In the genomic region with DNA sequence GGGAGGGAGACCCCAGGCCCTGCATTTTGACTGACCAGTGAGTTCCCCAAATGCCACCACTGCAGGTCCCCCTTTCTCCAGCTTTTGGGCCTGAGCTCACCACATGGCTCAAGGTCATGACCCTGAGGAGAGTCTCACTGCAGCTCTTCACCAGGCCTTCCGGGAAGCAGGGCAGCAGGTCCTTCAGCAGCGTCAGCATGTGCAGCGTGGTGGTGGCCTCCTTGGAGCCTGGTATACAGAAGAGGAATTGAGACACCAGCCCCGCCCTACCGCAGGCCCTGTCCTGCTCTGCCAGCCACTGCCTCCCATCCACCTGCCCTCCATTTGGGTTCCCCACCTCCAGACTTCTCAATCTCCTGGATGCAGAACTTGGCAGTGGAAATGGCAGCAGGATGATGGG, we compare ENCODE assay signal across 16 cellular contexts. TPM values are rescaled to one million over a fixed set of nuclear protein-coding genes. Genes with fewer than 3 reads are reported as not detected.
A peak's percentile ranks its signal among the peaks of the same experiment; 100 is the strongest.
DNase-seq lines count a peak whose midpoint lies in the region; ATAC-seq, FAIRE-seq and TF ChIP-seq lines count a peak whose summit lies in the region.
"Had no signal": no experiment of that assay in that cellular context is flagged by ENCODE, and none has a peak within 500 bp of the region (broad histone marks: within the 10 kb centered on the region; RNA-seq: fewer than 3 reads in every experiment).

No MANE protein-coding gene starts in this region.

- H2BK12ac ChIP-seq in H1 (ENCODE audit: low read depth, low read length): no peak overlapping the region

- no peaks in the 10 kb centered on the region for H3K27me3 ChIP-seq in H1 (replicated peaks in 1 of 4; ENCODE audit: control insufficient read depth in 3 of 4, extremely low read depth in 1 of 4, insufficient read depth in 3 of 4, low read length in 3 of 4)
- H3K27me3 ChIP-seq in naive thymus-derived CD4-positive, alpha-beta T cell (ENCODE audit: control insufficient read depth in 2 of 2, insufficient read depth in 2 of 2, low read length in 2 of 2): no peaks in the 10 kb centered on the region
- H3K27me3 ChIP-seq in tibial nerve: no peaks in the 10 kb centered on the region
- H3K27me3 ChIP-seq: BE2C, SJCRH30 had no signal

- H4K20me1 ChIP-seq in H1 (replicated peaks in 1 of 2; ENCODE audit: control insufficient read depth in 1 of 2, insufficient read depth in 2 of 2, low read length in 2 of 2): peaks cover 0 to 3% of the 10 kb centered on the region in 2 experiments

- H3K79me2 ChIP-seq in H1 (ENCODE audit: control insufficient read depth in 1 of 2, insufficient read depth in 2 of 2, low read length in 2 of 2): no peaks in the 10 kb centered on the region

- TF ChIP-seq CTCF in A549 (IDR thresholded peaks at IDR 0.05) (no peak), H1 (IDR thresholded peaks at IDR 0.05; ENCODE audit: control extremely low read depth in 1 of 3, insufficient read depth in 1 of 3, low read depth in 1 of 3, low read length in 3 of 3) (no peak), tibial nerve (IDR thresholded peaks at IDR 0.05) (no peak)

- no peak overlapping the region for H3K18ac ChIP-seq in H1 (ENCODE audit: extremely low read depth, low read length)

- H3K56ac ChIP-seq in H1 (replicated peaks; ENCODE audit: insufficient read length, low read depth, low read length): no peak overlapping the region

- H2BK15ac ChIP-seq in H1 (ENCODE audit: low read length): no peak overlapping the region

- 0 out of 2 replicates have a peak overlapping the region, but pooled peaks have one; percentile 51 for H4K8ac ChIP-seq in H1 (ENCODE audit: extremely low read depth, insufficient read depth, low read length)

- H3K79me1 ChIP-seq in H1 (ENCODE audit: low read depth, low read length): no peaks in the 10 kb centered on the region

- H3K4me1 Mint-ChIP-seq in IgD-negative memory B cell: peaks cover 0 to 2% (median 0%) of the 10 kb centered on the region in 3 donors
- peaks cover 0 to 5% (median 0%) of the 10 kb centered on the region in 7 donors for H3K4me1 Mint-ChIP-seq in naive thymus-derived CD4-positive, alpha-beta T cell
- H3K4me1 Mint-ChIP-seq in T-helper 2 cell treated with Interferon-gamma antibody and Interleukin-4, amounts not matched to agents 5 μg/mL and 100 μg/mL, for 36 hours (ENCODE audit: low read depth): no peaks in the 10 kb centered on the region
- H3K4me1 Mint-ChIP-seq: CD8-positive, alpha-beta memory T cell had no signal

- FAIRE-seq in A549 (lab: Jason Lieb, UNC): no peak
- FAIRE-seq in H1 (lab: Jason Lieb, UNC): no peak
- FAIRE-seq: RCC 7860 had no signal

- H3K4me3 ChIP-seq in A549: no peak overlapping the region
- no peak overlapping the region for H3K4me3 ChIP-seq in H1 (ENCODE audit: extremely low read depth in 1 of 4, insufficient read depth in 2 of 4, low read depth in 3 of 4, low read length in 4 of 4)
- H3K4me3 ChIP-seq in naive thymus-derived CD4-positive, alpha-beta T cell (ENCODE audit: low read length): no peak overlapping the region
- no peak overlapping the region for H3K4me3 ChIP-seq in tibial nerve
- H3K4me3 ChIP-seq: SJCRH30 had no signal

- TF ChIP-seq RAD21 in A549 (conservative IDR thresholded peaks at IDR 0.05 in 1 of 2, IDR thresholded peaks at IDR 0.05 in 1 of 2) (no peak), H1 (IDR thresholded peaks at IDR 0.05 in 1 of 2, conservative IDR thresholded peaks at IDR 0.05 in 1 of 2; ENCODE audit: low read depth in 2 of 2, low read length in 2 of 2) (no peak)

- H3K4ac ChIP-seq in H1 (replicated peaks; ENCODE audit: insufficient read length, low read depth, low read length): no peak overlapping the region

- intact Hi-C loops in naive thymus-derived CD4-positive, alpha-beta T cell (cut with micrococcal nuclease): no loop called here

- TF ChIP-seq POLR2A in A549 (IDR thresholded peaks at IDR 0.05; ENCODE audit: low read length) (no peak), H1 (IDR thresholded peaks at IDR 0.05; ENCODE audit: control extremely low read depth in 1 of 2, low read depth in 2 of 2, low read length in 2 of 2) (no peak), tibial nerve (IDR thresholded peaks at IDR 0.05) (no peak)

- no peak overlapping the region for H2BK5ac ChIP-seq in H1 (ENCODE audit: low read depth, low read length)

- DNase-seq in A549 (ENCODE audit: low read depth in 1 of 2, low spot score in 1 of 2): no peak
- DNase-seq in H1 (ENCODE audit: low read depth in 1 of 2, low spot score in 2 of 2): no peak
- DNase-seq in naive thymus-derived CD4-positive, alpha-beta T cell: no peak
- DNase-seq in tibial nerve (ENCODE audit: low spot score in 2 of 2): no peak
- no peak for DNase-seq in T-helper 2 cell treated with Interferon-gamma antibody and Interleukin-4, amounts not matched to agents 5 μg/mL and 100 μg/mL, for 36 hours (ENCODE audit: low spot score)
- DNase-seq: ACHN; BE2C; CD8-positive, alpha-beta memory T cell; GOT3; NCI-H1436 treated with DMSO at 0.1 percent for 48 hours; NCI-H2081; NCI-H510A treated with DMSO at 0.1 percent for 48 hours; SJCRH30 had no signal

- no peak overlapping the region for H3K4me3 Mint-ChIP-seq in IgD-negative memory B cell
- no peak overlapping the region for H3K4me3 Mint-ChIP-seq in naive thymus-derived CD4-positive, alpha-beta T cell
- H3K4me3 Mint-ChIP-seq in T-helper 2 cell treated with Interferon-gamma antibody and Interleukin-4, amounts not matched to agents 5 μg/mL and 100 μg/mL, for 36 hours: no peak overlapping the region
- H3K4me3 Mint-ChIP-seq: CD8-positive, alpha-beta memory T cell had no signal

- H3K36me3 Mint-ChIP-seq in IgD-negative memory B cell: peaks cover 3% of the 10 kb centered on the region
- H3K36me3 Mint-ChIP-seq in naive thymus-derived CD4-positive, alpha-beta T cell: peaks cover 7 to 34% (median 8%) of the 10 kb centered on the region in 5 donors
- peaks cover 17% of the 10 kb centered on the region for H3K36me3 Mint-ChIP-seq in T-helper 2 cell treated with Interferon-gamma antibody and Interleukin-4, amounts not matched to agents 5 μg/mL and 100 μg/mL, for 36 hours (ENCODE audit: low read depth)

- H3K27ac Mint-ChIP-seq in IgD-negative memory B cell: peak overlapping the region in 2 of 3 donors; percentile 66 to 69
- H3K27ac Mint-ChIP-seq in naive thymus-derived CD4-positive, alpha-beta T cell: no peak overlapping the region
- H3K27ac Mint-ChIP-seq in T-helper 2 cell treated with Interferon-gamma antibody and Interleukin-4, amounts not matched to agents 5 μg/mL and 100 μg/mL, for 36 hours: no peak overlapping the region

- H3K9me3 Mint-ChIP-seq in IgD-negative memory B cell: no peaks in the 10 kb centered on the region
- no peaks in the 10 kb centered on the region for H3K9me3 Mint-ChIP-seq in naive thymus-derived CD4-positive, alpha-beta T cell
- H3K9me3 Mint-ChIP-seq in T-helper 2 cell treated with Interferon-gamma antibody and Interleukin-4, amounts not matched to agents 5 μg/mL and 100 μg/mL, for 36 hours: no peaks in the 10 kb centered on the region
- H3K9me3 Mint-ChIP-seq: CD8-positive, alpha-beta memory T cell had no signal

- no peak overlapping the region for H3K9ac ChIP-seq in H1 (replicated peaks in 1 of 4; ENCODE audit: extremely low read depth in 1 of 4, low read depth in 3 of 4, low read length in 3 of 4)

- H2BK20ac ChIP-seq in H1 (ENCODE audit: low read length): no peak overlapping the region

- no peak overlapping the region for H4K5ac ChIP-seq in H1 (ENCODE audit: insufficient read length, low read depth, low read length)

- H3K4me1 ChIP-seq in A549: no peaks in the 10 kb centered on the region
- H3K4me1 ChIP-seq in H1 (replicated peaks in 1 of 4; ENCODE audit: control insufficient read depth in 3 of 4, insufficient read depth in 4 of 4, low read length in 3 of 4): no peaks in the 10 kb centered on the region
- H3K4me1 ChIP-seq in naive thymus-derived CD4-positive, alpha-beta T cell (ENCODE audit: control insufficient read depth in 2 of 2, insufficient read depth in 2 of 2, low read length in 2 of 2): no peaks in the 10 kb centered on the region
- no peaks in the 10 kb centered on the region for H3K4me1 ChIP-seq in tibial nerve
- H3K4me1 ChIP-seq: BE2C, SJCRH30 had no signal

- H3K14ac ChIP-seq in H1 (ENCODE audit: insufficient read length): no peak overlapping the region

- H3K9me3 ChIP-seq in A549 (no peaks in the 10 kb centered on the region), H1 (ENCODE audit: insufficient read depth in 2 of 2, low read depth in 1 of 2, low read length in 1 of 2) (no peaks in the 10 kb centered on the region), tibial nerve (no peaks in the 10 kb centered on the region)
- H3K9me3 ChIP-seq in naive thymus-derived CD4-positive, alpha-beta T cell (ENCODE audit: control insufficient read depth in 2 of 3, low read length in 3 of 3): no peaks in the 10 kb centered on the region
- H3K9me3 ChIP-seq: BE2C, SJCRH30 had no signal

- no peaks in the 10 kb centered on the region for H3K27me3 Mint-ChIP-seq in IgD-negative memory B cell
- H3K27me3 Mint-ChIP-seq in naive thymus-derived CD4-positive, alpha-beta T cell: no peaks in the 10 kb centered on the region
- H3K27me3 Mint-ChIP-seq in T-helper 2 cell treated with Interferon-gamma antibody and Interleukin-4, amounts not matched to agents 5 μg/mL and 100 μg/mL, for 36 hours (ENCODE audit: low read depth): no peaks in the 10 kb centered on the region

- H2BK120ac ChIP-seq in H1 (replicated peaks; ENCODE audit: low read depth, low read length): no peak overlapping the region

- no peaks in the 10 kb centered on the region for H3K23me2 ChIP-seq in H1 (ENCODE audit: low read depth, low read length)

- CTCF ChIA-PET in A549 (lab: Yijun Ruan, JAX) (interaction anchor here (0.7 to 1.7 kb wide), 4 partner anchors 11 to 106 kb away, joined by 3 to 4 read pairs (median 4); no protein-coding TSS in a partner anchor), H1 (lab: Charles Lee; ENCODE audit: partially characterized antibody) (interaction anchor here (0.6 kb wide), 1 partner anchor 1890 kb away, joined by 3 read pairs; no protein-coding TSS in a partner anchor)
- CTCF ChIA-PET in naive thymus-derived CD4-positive, alpha-beta T cell (lab: Charles Lee): interaction anchor here (0.6 kb wide), 1 partner anchor 65 kb away, joined by 3 read pairs; no protein-coding TSS in a partner anchor

- peaks cover 10 to 63% (median 40%) of the 10 kb centered on the region in 4 experiments; a peak in 6 of 8 replicates for H3K36me3 ChIP-seq in H1 (ENCODE audit: control insufficient read depth in 2 of 4, insufficient read depth in 4 of 4, low read length in 3 of 4)
- peaks cover 0 to 69% (median 0%) of the 10 kb centered on the region in 3 experiments for H3K36me3 ChIP-seq in naive thymus-derived CD4-positive, alpha-beta T cell (ENCODE audit: control insufficient read depth in 2 of 3, insufficient read depth in 3 of 3, low read length in 3 of 3)
- peaks cover 0 to 99% (median 17%) of the 10 kb centered on the region in 3 donors for H3K36me3 ChIP-seq in tibial nerve

- no peak for TF ChIP-seq EP300 in A549 (IDR thresholded peaks at IDR 0.05)
- no peak for TF ChIP-seq EP300 in H1 (IDR thresholded peaks at IDR 0.05; ENCODE audit: borderline replicate concordance in 1 of 2, low read depth in 2 of 2, low read length in 2 of 2)
- TF ChIP-seq EP300 in tibial nerve (IDR thresholded peaks at IDR 0.05): no peak

- POLR2A ChIA-PET in A549 (lab: Yijun Ruan, JAX) (interaction anchor here (2.4 kb wide), 1 partner anchor 13 kb away, joined by 8 read pairs; a partner anchor contains a TSS), H1 (lab: Charles Lee; ENCODE audit: partially characterized antibody) (interaction anchor here (1.1 kb wide), 1 partner anchor 45 kb away, joined by 3 read pairs; no protein-coding TSS in a partner anchor)
- POLR2A ChIA-PET in naive thymus-derived CD4-positive, alpha-beta T cell (lab: Charles Lee): no interaction called here

- ATAC-seq in A549 (peak; percentile 4 to 5; a peak in 2 of 6 replicates), HG03159 (IDR thresholded peaks at IDR 0.05; ENCODE audit: unreplicated experiment) (no peak)
- ATAC-seq in naive thymus-derived CD4-positive, alpha-beta T cell: peak; percentile 23

- H2AK5ac ChIP-seq in H1 (ENCODE audit: low read depth, low read length): no peak overlapping the region

- H4K91ac ChIP-seq in H1 (replicated peaks; ENCODE audit: insufficient read length, low read length): no peak overlapping the region

- H2AFZ ChIP-seq in H1 (ENCODE audit: low read length): no peak overlapping the region

- H3K27ac ChIP-seq in A549 (no peak overlapping the region), H1 (ENCODE audit: low read depth, low read length) (no peak overlapping the region), tibial nerve (no peak overlapping the region)
- H3K27ac ChIP-seq in naive thymus-derived CD4-positive, alpha-beta T cell (ENCODE audit: low read depth, low read length): no peak overlapping the region
- H3K27ac ChIP-seq: SJCRH30 had no signal

- no peak overlapping the region for H3K23ac ChIP-seq in H1 (ENCODE audit: insufficient read length)

- WGBS in A549 (ENCODE audit: missing lambda C conversion rate): 95% methylated on average over 5 of the region's 5 CpGs
- 92% methylated on average over 5 of the region's 5 CpGs; no CpG with 5 or more reads in 1 of the 2 experiments for WGBS in H1 (ENCODE audit: extremely low coverage in 1 of 2, insufficient coverage in 1 of 2, insufficient read length in 1 of 2, insufficient replicate concordance in 2 of 2, low coverage in 1 of 2, low lambda C conversion rate in 2 of 2, missing lambda C conversion rate in 1 of 2), 2 experiments
- 82 to 100% methylated on average over 2 to 5 of the region's 5 CpGs for WGBS in tibial nerve, 2 donors

- H3K4me2 ChIP-seq in A549 (no peak overlapping the region), H1 (ENCODE audit: insufficient read depth in 1 of 2, low read depth in 2 of 2, low read length in 2 of 2) (no peak overlapping the region)

RNA-seq across cellular contexts. Expression of a gene that starts 13.0 kb away (rescaled TPM):
- polyA plus RNA-seq in A549 (2011; rRNA removed): 38.1 and 40.8 TPM in 2 replicates
- 29.5 and 30.1 TPM in 2 replicates for polyA plus RNA-seq in A549 (2012; cell fraction: cytosol; rRNA removed)
- 110 and 127 TPM in 2 replicates for polyA plus RNA-seq in A549 (2012; cell fraction: nucleus; rRNA removed)
- 37.0 to 43.9 TPM (median 37.9 TPM) in 3 replicates for polyA plus RNA-seq in A549 (2017; fragmentation: RNase III; extraction: RNeasy Plus Mini Kit Qiagen cat#74134 plus additional on column Dnase treatment)
- 66.7 and 83.7 TPM in 2 replicates for polyA minus RNA-seq in A549 (2011; rRNA and poly(A)+ RNA removed)
- polyA plus RNA-seq in IgD-negative memory B cell: 15.0 TPM
- 65.8 and 71.9 TPM in 2 replicates for total RNA-seq in H1 (2021; fragmentation: NEBNext Ultra II Directional; extraction: Animal tissue kit (Norgen Biotek cat#: 25700))
- polyA plus RNA-seq in H1 (2011; rRNA removed): 21.0 and 33.1 TPM in 2 replicates
- polyA plus RNA-seq in H1 (2011; cell fraction: cytosol; rRNA removed): 19.2 TPM
- polyA plus RNA-seq in H1 (2011; cell fraction: nucleus; rRNA removed): 65.3 TPM
- polyA plus RNA-seq in H1 (2012, experiment 1 of 2): 41.5 to 54.2 TPM (median 45.9 TPM) in 4 replicates
- 55.6 TPM for polyA plus RNA-seq in H1 (2012, experiment 2 of 2)
- 24.6 TPM for polyA plus RNA-seq in H1 (2013, experiment 1 of 2)
- 20.7 TPM for polyA plus RNA-seq in H1 (2013, experiment 2 of 2)
- polyA minus RNA-seq in H1 (2011; rRNA and poly(A)+ RNA removed): 43.0 and 55.3 TPM in 2 replicates
- 28.2 TPM for polyA minus RNA-seq in H1 (2011; cell fraction: cytosol; rRNA and poly(A)+ RNA removed)
- 46.8 TPM for polyA minus RNA-seq in H1 (2011; cell fraction: nucleus; rRNA and poly(A)+ RNA removed)
- total RNA-seq in naive thymus-derived CD4-positive, alpha-beta T cell: 100 to 1,000 TPM in 1 of 5 experiments, 10 to 100 TPM in 4; 22.0 to 197 (median 32.3) TPM
- polyA plus RNA-seq in naive thymus-derived CD4-positive, alpha-beta T cell: 10 to 100 TPM; 10.6 to 13.4 TPM
- 10 to 100 TPM; 14.7 to 50.7 (median 24.4) TPM for total RNA-seq in tibial nerve

RNA-seq across cellular contexts. Expression of a gene that starts 37.8 kb away (rescaled TPM):
- 459 and 516 TPM in 2 replicates for polyA plus RNA-seq in A549 (2011; rRNA removed)
- polyA plus RNA-seq in A549 (2012; cell fraction: cytosol; rRNA removed): 497 and 598 TPM in 2 replicates
- 365 and 373 TPM in 2 replicates for polyA plus RNA-seq in A549 (2012; cell fraction: nucleus; rRNA removed)
- polyA plus RNA-seq in A549 (2017; fragmentation: RNase III; extraction: RNeasy Plus Mini Kit Qiagen cat#74134 plus additional on column Dnase treatment): 516 to 557 TPM (median 525 TPM) in 3 replicates
- polyA minus RNA-seq in A549 (2011; rRNA and poly(A)+ RNA removed): 361 and 374 TPM in 2 replicates
- polyA plus RNA-seq in IgD-negative memory B cell: 192 TPM
- total RNA-seq in H1 (2021; fragmentation: NEBNext Ultra II Directional; extraction: Animal tissue kit (Norgen Biotek cat#: 25700)): 799 and 819 TPM in 2 replicates
- polyA plus RNA-seq in H1 (2011; rRNA removed): 791 and 833 TPM in 2 replicates
- 909 TPM for polyA plus RNA-seq in H1 (2011; cell fraction: cytosol; rRNA removed)
- 630 TPM for polyA plus RNA-seq in H1 (2011; cell fraction: nucleus; rRNA removed)
- 719 to 965 TPM (median 896 TPM) in 4 replicates for polyA plus RNA-seq in H1 (2012, experiment 1 of 2)
- polyA plus RNA-seq in H1 (2012, experiment 2 of 2): 930 TPM
- 506 TPM for polyA plus RNA-seq in H1 (2013, experiment 1 of 2)
- 517 TPM for polyA plus RNA-seq in H1 (2013, experiment 2 of 2)
- polyA minus RNA-seq in H1 (2011; rRNA and poly(A)+ RNA removed): 827 and 845 TPM in 2 replicates
- polyA minus RNA-seq in H1 (2011; cell fraction: cytosol; rRNA and poly(A)+ RNA removed): 449 TPM
- 305 TPM for polyA minus RNA-seq in H1 (2011; cell fraction: nucleus; rRNA and poly(A)+ RNA removed)
- total RNA-seq in naive thymus-derived CD4-positive, alpha-beta T cell: 100 to 1,000 TPM in 2 of 5 experiments, 10 to 100 TPM in 3; 58.5 to 536 (median 69.8) TPM
- polyA plus RNA-seq in naive thymus-derived CD4-positive, alpha-beta T cell: 100 to 1,000 TPM; 172 to 204 TPM
- total RNA-seq in tibial nerve: 100 to 1,000 TPM; 142 to 166 (median 155) TPM

RNA-seq across cellular contexts. Expression of a gene that starts 53.6 kb away (rescaled TPM):
- polyA plus RNA-seq in A549 (2011; rRNA removed) (4.1 and 4.4 TPM in 2 replicates), A549 (2017; fragmentation: RNase III; extraction: RNeasy Plus Mini Kit Qiagen cat#74134 plus additional on column Dnase treatment) (2.8 to 5.0 TPM (median 3.9 TPM) in 3 replicates), IgD-negative memory B cell (7.3 TPM), H1 (2011; rRNA removed) (47.4 and 58.4 TPM in 2 replicates)
- polyA plus RNA-seq in A549 (2012; cell fraction: cytosol; rRNA removed): 5.6 and 7.8 TPM in 2 replicates
- 4.9 and 6.3 TPM in 2 replicates for polyA plus RNA-seq in A549 (2012; cell fraction: nucleus; rRNA removed)
- 3.3 and 3.6 TPM in 2 replicates for polyA minus RNA-seq in A549 (2011; rRNA and poly(A)+ RNA removed)
- total RNA-seq in H1 (2021; fragmentation: NEBNext Ultra II Directional; extraction: Animal tissue kit (Norgen Biotek cat#: 25700)): 83.0 and 87.7 TPM in 2 replicates
- 54.6 TPM for polyA plus RNA-seq in H1 (2011; cell fraction: cytosol; rRNA removed)
- polyA plus RNA-seq in H1 (2011; cell fraction: nucleus; rRNA removed): 29.8 TPM
- 50.6 to 52.8 TPM (median 51.5 TPM) in 4 replicates for polyA plus RNA-seq in H1 (2012, experiment 1 of 2)
- 75.4 TPM for polyA plus RNA-seq in H1 (2012, experiment 2 of 2)
- 43.8 TPM for polyA plus RNA-seq in H1 (2013, experiment 1 of 2)
- polyA plus RNA-seq in H1 (2013, experiment 2 of 2): 43.0 TPM
- 18.1 and 25.2 TPM in 2 replicates for polyA minus RNA-seq in H1 (2011; rRNA and poly(A)+ RNA removed)
- 32.4 TPM for polyA minus RNA-seq in H1 (2011; cell fraction: cytosol; rRNA and poly(A)+ RNA removed)
- 34.7 TPM for polyA minus RNA-seq in H1 (2011; cell fraction: nucleus; rRNA and poly(A)+ RNA removed)
- total RNA-seq in naive thymus-derived CD4-positive, alpha-beta T cell: 10 to 100 TPM in 4 of 5 experiments, 1 to 10 TPM in 1; 9.3 to 39.7 (median 29.8) TPM
- polyA plus RNA-seq in naive thymus-derived CD4-positive, alpha-beta T cell: 10 to 100 TPM in 1 of 2 donors, 1 to 10 TPM in 1; 9.3 to 16.9 TPM
- 10 to 100 TPM; 14.6 to 28.2 (median 23.3) TPM for total RNA-seq in tibial nerve

RNA-seq across cellular contexts. Expression of a gene that starts 57.7 kb away (rescaled TPM):
- polyA plus RNA-seq in A549 (2011; rRNA removed) (64.0 and 71.7 TPM in 2 replicates), A549 (2017; fragmentation: RNase III; extraction: RNeasy Plus Mini Kit Qiagen cat#74134 plus additional on column Dnase treatment) (54.0 to 54.8 TPM (median 54.8 TPM) in 3 replicates), IgD-negative memory B cell (60.6 TPM), H1 (2011; rRNA removed) (58.6 and 68.1 TPM in 2 replicates)
- polyA plus RNA-seq in A549 (2012; cell fraction: cytosol; rRNA removed): 61.0 and 63.8 TPM in 2 replicates
- 30.0 and 36.1 TPM in 2 replicates for polyA plus RNA-seq in A549 (2012; cell fraction: nucleus; rRNA removed)
- polyA minus RNA-seq in A549 (2011; rRNA and poly(A)+ RNA removed): 37.4 and 41.4 TPM in 2 replicates
- total RNA-seq in H1 (2021; fragmentation: NEBNext Ultra II Directional; extraction: Animal tissue kit (Norgen Biotek cat#: 25700)): 52.1 and 53.6 TPM in 2 replicates
- polyA plus RNA-seq in H1 (2011; cell fraction: cytosol; rRNA removed): 72.7 TPM
- polyA plus RNA-seq in H1 (2011; cell fraction: nucleus; rRNA removed): 42.4 TPM
- polyA plus RNA-seq in H1 (2012, experiment 1 of 2): 50.5 to 77.6 TPM (median 73.8 TPM) in 4 replicates
- 47.3 TPM for polyA plus RNA-seq in H1 (2012, experiment 2 of 2)
- 77.0 TPM for polyA plus RNA-seq in H1 (2013, experiment 1 of 2)
- polyA plus RNA-seq in H1 (2013, experiment 2 of 2): 75.8 TPM
- 33.8 and 42.0 TPM in 2 replicates for polyA minus RNA-seq in H1 (2011; rRNA and poly(A)+ RNA removed)
- polyA minus RNA-seq in H1 (2011; cell fraction: cytosol; rRNA and poly(A)+ RNA removed): 25.1 TPM
- polyA minus RNA-seq in H1 (2011; cell fraction: nucleus; rRNA and poly(A)+ RNA removed): 29.0 TPM
- 10 to 100 TPM; 32.6 to 65.4 (median 53.2) TPM for total RNA-seq in naive thymus-derived CD4-positive, alpha-beta T cell
- 10 to 100 TPM; 69.7 to 80.3 TPM for polyA plus RNA-seq in naive thymus-derived CD4-positive, alpha-beta T cell
- 10 to 100 TPM; 21.6 to 40.8 (median 33.4) TPM for total RNA-seq in tibial nerve

RNA-seq across cellular contexts. Expression of a gene that starts 57.8 kb away (rescaled TPM):
- polyA plus RNA-seq in A549 (2011; rRNA removed): 57.0 and 71.6 TPM in 2 replicates
- polyA plus RNA-seq in A549 (2012; cell fraction: cytosol; rRNA removed): 70.1 and 86.8 TPM in 2 replicates
- 65.8 and 75.7 TPM in 2 replicates for polyA plus RNA-seq in A549 (2012; cell fraction: nucleus; rRNA removed)
- 47.7 to 53.0 TPM (median 51.0 TPM) in 3 replicates for polyA plus RNA-seq in A549 (2017; fragmentation: RNase III; extraction: RNeasy Plus Mini Kit Qiagen cat#74134 plus additional on column Dnase treatment)
- 95.0 and 111 TPM in 2 replicates for polyA minus RNA-seq in A549 (2011; rRNA and poly(A)+ RNA removed)
- polyA plus RNA-seq in IgD-negative memory B cell: 23.3 TPM
- 45.9 and 50.4 TPM in 2 replicates for total RNA-seq in H1 (2021; fragmentation: NEBNext Ultra II Directional; extraction: Animal tissue kit (Norgen Biotek cat#: 25700))
- polyA plus RNA-seq in H1 (2011; rRNA removed): 108 and 127 TPM in 2 replicates
- polyA plus RNA-seq in H1 (2011; cell fraction: cytosol; rRNA removed): 76.0 TPM
- 84.2 TPM for polyA plus RNA-seq in H1 (2011; cell fraction: nucleus; rRNA removed)
- 31.8 to 50.0 TPM (median 46.4 TPM) in 4 replicates for polyA plus RNA-seq in H1 (2012, experiment 1 of 2)
- polyA plus RNA-seq in H1 (2012, experiment 2 of 2): 59.6 TPM
- polyA plus RNA-seq in H1 (2013, experiment 1 of 2): 39.2 TPM
- 45.5 TPM for polyA plus RNA-seq in H1 (2013, experiment 2 of 2)
- polyA minus RNA-seq in H1 (2011; rRNA and poly(A)+ RNA removed): 130 and 144 TPM in 2 replicates
- polyA minus RNA-seq in H1 (2011; cell fraction: cytosol; rRNA and poly(A)+ RNA removed): 39.4 TPM
- 43.8 TPM for polyA minus RNA-seq in H1 (2011; cell fraction: nucleus; rRNA and poly(A)+ RNA removed)
- 10 to 100 TPM; 13.2 to 38.8 (median 26.8) TPM for total RNA-seq in naive thymus-derived CD4-positive, alpha-beta T cell
- 10 to 100 TPM; 24.4 to 37.3 TPM for polyA plus RNA-seq in naive thymus-derived CD4-positive, alpha-beta T cell
- 10 to 100 TPM; 26.4 to 50.4 (median 36.0) TPM for total RNA-seq in tibial nerve

Comparison
In these comparisons a context has a peak if more than half of its experiments do, and no peak if none do; other contexts are left out.
1. H3K27ac Mint-ChIP-seq: peak in IgD-negative memory B cell (2 of 3); none in naive thymus-derived CD4-positive, alpha-beta T cell (0 of 9) and T-helper 2 cell treated with Interferon-gamma antibody and Interleukin-4, amounts not matched to agents 5 μg/mL and 100 μg/mL, for 36 hours (single experiment).